In genomic region chr3:194134757-194135515, GRCh38 we compare ENCODE assay signal across 8 cellular contexts. TPM values are rescaled to one million over a fixed set of nuclear protein-coding genes. Genes with fewer than 3 reads are reported as not detected.
DNase-seq lines count a peak whose midpoint lies in the region; ATAC-seq, FAIRE-seq and TF ChIP-seq lines count a peak whose summit lies in the region.

No MANE protein-coding gene starts in this region.

- H3K4me2 ChIP-seq in HCT116 (ENCODE audit: low read length) (peak overlapping the region; percentile 98), SK-N-SH (peak overlapping the region; percentile 99)

- peaks cover 81% of the 10 kb centered on the region for H3K27me3 Mint-ChIP-seq in activated naive CD8-positive, alpha-beta T cell treated with anti-CD3 and anti-CD28 coated beads for 36 hours

- peak overlapping the region; percentile 79 for H3K27ac Mint-ChIP-seq in activated naive CD8-positive, alpha-beta T cell treated with anti-CD3 and anti-CD28 coated beads for 36 hours

- TF ChIP-seq POLR2A in HCT116 (IDR thresholded peaks at IDR 0.05; ENCODE audit: borderline replicate concordance, extremely low read depth, insufficient read depth, insufficient read length), result no peak
- TF ChIP-seq POLR2A in tibial nerve (IDR thresholded peaks at IDR 0.05), result peak in 1 of 2 donors; percentile 23

- no peak for FAIRE-seq in pancreas (lab: Jason Lieb, UNC)

- peaks cover 14% of the 10 kb centered on the region; the same call in 1 of the 2 replicates for H3K79me2 ChIP-seq in HCT116 (ENCODE audit: insufficient read depth, low read length)
- peaks cover 21% of the 10 kb centered on the region for H3K79me2 ChIP-seq in SK-N-SH (ENCODE audit: insufficient read depth)

- no peaks in the 10 kb centered on the region for H3K9me3 ChIP-seq in ES-I3 (ENCODE audit: control insufficient read depth, insufficient read depth, low read length)
- H3K9me3 ChIP-seq in HCT116 (ENCODE audit: control insufficient read depth in 1 of 2, insufficient read depth in 1 of 2, low read depth in 1 of 2, low read length in 2 of 2), result no peaks in the 10 kb centered on the region
- no peaks in the 10 kb centered on the region for H3K9me3 ChIP-seq in SK-N-SH
- H3K9me3 ChIP-seq in pancreas, result no peaks in the 10 kb centered on the region
- H3K9me3 ChIP-seq in tibial nerve, result no peaks in the 10 kb centered on the region

- H3K36me3 ChIP-seq in ES-I3 (ENCODE audit: insufficient read depth, low read length) (no peaks in the 10 kb centered on the region), HCT116 (ENCODE audit: control insufficient read depth in 1 of 2, insufficient read depth in 2 of 2, low read length in 2 of 2) (no peaks in the 10 kb centered on the region), SK-N-SH (replicated peaks in 1 of 2; ENCODE audit: control insufficient read depth in 1 of 2, insufficient read depth in 2 of 2, low read length in 1 of 2) (peaks cover 0 to 7% of the 10 kb centered on the region in 2 experiments), pancreas (no peaks in the 10 kb centered on the region), tibial nerve (no peaks in the 10 kb centered on the region)

- ATAC-seq in HCT116 (peak; percentile 61), pancreas (peak; percentile 62 to 72 (median 68))

- H3K27ac ChIP-seq in HCT116 (ENCODE audit: low read depth, low read length) (peak overlapping the region; percentile 60), SK-N-SH (ENCODE audit: low read depth in 2 of 2, low read length in 1 of 2) (peak overlapping the region; percentile 94 to 96), pancreas (peak overlapping the region; percentile 95 to 98 (median 96)), tibial nerve (peak overlapping the region; percentile 78 to 96 (median 90))

- DNase-seq in HCT116 (ENCODE audit: low read depth, low spot score) (peak; percentile 88), NAMALWA (ENCODE audit: low spot score) (peak; percentile 94), SK-N-SH (peak; percentile 93), head of caudate nucleus (peak; percentile 42 to 91 (median 76)), pancreas (peak; percentile 95 to 97 (median 96)), tibial nerve (ENCODE audit: low spot score in 2 of 2) (peak; percentile 80 to 82)
- peak; percentile 88 for DNase-seq in activated naive CD8-positive, alpha-beta T cell treated with anti-CD3 and anti-CD28 coated beads for 36 hours

- peaks cover 1% of the 10 kb centered on the region for H3K36me3 Mint-ChIP-seq in activated naive CD8-positive, alpha-beta T cell treated with anti-CD3 and anti-CD28 coated beads for 36 hours

- no TSS peak for BruUV-seq in HCT116 (replicated peaks; lab: Mats Ljungman, UMichigan)

- CTCF ChIA-PET in HCT116 (lab: Charles Lee) (interaction anchor here (0.7 to 6.4 kb wide), 4 partner anchors 181 to 353 kb away, joined by 3 to 46 read pairs (median 10); no protein-coding TSS in a partner anchor), SK-N-SH (lab: Yijun Ruan, JAX) (interaction anchor here (0.6 to 7.7 kb wide), 8 partner anchors 10 to 469 kb away, joined by 3 to 49 read pairs (median 6); no protein-coding TSS in a partner anchor)

- peak overlapping the region; percentile 83 for H3K4me3 Mint-ChIP-seq in activated naive CD8-positive, alpha-beta T cell treated with anti-CD3 and anti-CD28 coated beads for 36 hours

- no peak for TF ChIP-seq RAD21 in HCT116 (IDR thresholded peaks at IDR 0.05; ENCODE audit: low read depth)
- peak; percentile 11; the same call in 1 of the 2 replicates for TF ChIP-seq RAD21 in SK-N-SH (IDR thresholded peaks at IDR 0.05; ENCODE audit: low read length)

- POLR2A ChIA-PET in HCT116 (lab: Charles Lee) (interaction anchor here (0.6 to 2.9 kb wide), 10 partner anchors 23 to 354 kb away, joined by 3 to 11 read pairs (median 4); no protein-coding TSS in a partner anchor), SK-N-SH (lab: Yijun Ruan, JAX) (interaction anchor here (1.0 to 1.8 kb wide), 6 partner anchors 10 to 181 kb away, joined by 3 to 5 read pairs (median 4); no protein-coding TSS in a partner anchor)

- RAD21 ChIA-PET in HCT116 (lab: Charles Lee; ENCODE audit: low non-redundant PET in 1 of 2, low total read pairs in 2 of 2, uncharacterized antibody in 2 of 2, unreplicated experiment in 2 of 2), result interaction anchor here (0.8 to 1.0 kb wide), 3 partner anchors 131 to 354 kb away, joined by 3 read pairs; no protein-coding TSS in a partner anchor

- TF ChIP-seq EP300 in SK-N-SH (IDR thresholded peaks at IDR 0.05; ENCODE audit: borderline replicate concordance in 1 of 2, low read depth in 1 of 2, low read length in 1 of 2), result peak; percentile 53 to 55; a peak in 2 of 4 replicates
- TF ChIP-seq EP300 in tibial nerve (IDR thresholded peaks at IDR 0.05), result peak in 1 of 2 donors; percentile 97

- intact Hi-C loops in HCT116 (cut with micrococcal nuclease) (loop anchor here (2.0 to 10.0 kb wide), 4 partner anchors 63 to 530 kb away; no protein-coding TSS in a partner anchor), head of caudate nucleus (cut with DNase I) (loop anchor here (5.0 to 10.0 kb wide), 4 partner anchors 68 to 353 kb away; no protein-coding TSS in a partner anchor), pancreas (cut with DNase I) (loop anchor here in 2 of 3 donors (5.0 to 10.0 kb wide), 5 partner anchors 60 to 353 kb away; no protein-coding TSS in a partner anchor)

- WGBS in SK-N-SH (ENCODE audit: low lambda C conversion rate), result 1% methylated on average over 28 of the region's 68 CpGs
- 0% methylated on average over 43 to 66 of the region's 68 CpGs for WGBS in pancreas, 2 donors
- WGBS in tibial nerve, 2 donors, result 1 to 2% methylated on average over 12 to 54 of the region's 68 CpGs

- peak overlapping the region; percentile 49 to 59 for H3K4me3 ChIP-seq in HCT116 (replicated peaks in 1 of 2; ENCODE audit: low read depth in 1 of 2, low read length in 2 of 2)
- peak overlapping the region; percentile 68 to 71 for H3K4me3 ChIP-seq in SK-N-SH (ENCODE audit: low read depth in 2 of 2, low read length in 1 of 2)
- peak overlapping the region; percentile 16 to 72 (median 46) for H3K4me3 ChIP-seq in pancreas
- H3K4me3 ChIP-seq in tibial nerve, result peak overlapping the region; percentile 46 to 71 (median 58)

- TF ChIP-seq CTCF in HCT116 (IDR thresholded peaks at IDR 0.05 in 2 of 3, conservative IDR thresholded peaks at IDR 0.05 in 1 of 3; ENCODE audit: borderline replicate concordance in 1 of 3, insufficient read depth in 1 of 3, low read depth in 2 of 3, low read length in 2 of 3) (no peak), SK-N-SH (IDR thresholded peaks at IDR 0.05) (no peak), pancreas (IDR thresholded peaks at IDR 0.05) (no peak), tibial nerve (IDR thresholded peaks at IDR 0.05) (peak in 1 of 5 experiments; percentile 30)

- H3K9me2 ChIP-seq in HCT116 (ENCODE audit: insufficient read depth) (no peaks in the 10 kb centered on the region), SK-N-SH (no peaks in the 10 kb centered on the region)

- H3K9ac ChIP-seq in ES-I3 (ENCODE audit: low read depth, low read length) (peak overlapping the region; percentile 47), HCT116 (ENCODE audit: low read length) (peak overlapping the region; percentile 84), SK-N-SH (peak overlapping the region; percentile 89)

- H4K20me1 ChIP-seq in HCT116 (ENCODE audit: insufficient read depth) (no peaks in the 10 kb centered on the region), SK-N-SH (ENCODE audit: insufficient read depth) (peaks cover 26% of the 10 kb centered on the region)

- H2AFZ ChIP-seq in HCT116 (ENCODE audit: low read depth, low read length, poor library complexity, severe bottlenecking) (peak overlapping the region; percentile 67), SK-N-SH (ENCODE audit: low read depth) (peak overlapping the region; percentile 75)

- peaks cover 14% of the 10 kb centered on the region; the same call in 1 of the 2 replicates for H3K27me3 ChIP-seq in HCT116 (ENCODE audit: insufficient read depth, low read length)
- no peaks in the 10 kb centered on the region for H3K27me3 ChIP-seq in SK-N-SH (ENCODE audit: insufficient read depth)
- H3K27me3 ChIP-seq in pancreas, result no peaks in the 10 kb centered on the region
- H3K27me3 ChIP-seq in tibial nerve, result no peaks in the 10 kb centered on the region

- no peaks in the 10 kb centered on the region for H3K9me3 Mint-ChIP-seq in activated naive CD8-positive, alpha-beta T cell treated with anti-CD3 and anti-CD28 coated beads for 36 hours

- H3K4me1 Mint-ChIP-seq in activated naive CD8-positive, alpha-beta T cell treated with anti-CD3 and anti-CD28 coated beads for 36 hours, result peaks cover 35% of the 10 kb centered on the region

- H3F3A ChIP-seq in SK-N-SH (replicated peaks; ENCODE audit: insufficient read depth), result peaks cover 46% of the 10 kb centered on the region

- H3K4me1 ChIP-seq in ES-I3 (ENCODE audit: insufficient read depth, low read length), result peaks cover 38% of the 10 kb centered on the region
- H3K4me1 ChIP-seq in HCT116 (ENCODE audit: control insufficient read depth in 1 of 2, insufficient read depth in 2 of 2, low read length in 2 of 2), result peaks cover 47 to 78% of the 10 kb centered on the region in 2 experiments
- H3K4me1 ChIP-seq in SK-N-SH (ENCODE audit: control insufficient read depth in 1 of 2, insufficient read depth in 2 of 2, low read depth in 1 of 2, low read length in 1 of 2), result peaks cover 23 to 63% of the 10 kb centered on the region in 2 experiments; a peak in 3 of 4 replicates
- peaks cover 15 to 29% (median 29%) of the 10 kb centered on the region in 3 donors for H3K4me1 ChIP-seq in pancreas
- H3K4me1 ChIP-seq in tibial nerve, result peaks cover 0 to 82% (median 47%) of the 10 kb centered on the region in 4 donors

TF ChIP-seq in HCT116, 20 proteins besides CTCF, POLR2A, EP300 and RAD21 (continues in another document):
- TF ChIP-seq YY1 (IDR thresholded peaks at IDR 0.05; ENCODE audit: extremely low read depth, insufficient replicate concordance, low read depth, low read length), result no peak
- no peak for TF ChIP-seq ATF3 (IDR thresholded peaks at IDR 0.05)

TF ChIP-seq in SK-N-SH, 30 proteins besides CTCF, POLR2A, EP300 and RAD21 (continues in another document):
- TF ChIP-seq EZH2phosphoT487 (IDR thresholded peaks at IDR 0.05; ENCODE audit: borderline replicate concordance, low read depth) (no peak), GATA2 (CRISPR knock-in tag; IDR thresholded peaks at IDR 0.05) (peak; percentile 28), FOXJ3 (CRISPR knock-in tag; IDR thresholded peaks at IDR 0.05) (0 out of 2 replicates have a peak, but pooled peaks have one; percentile 34)

RNA-seq across cellular contexts. Expression of gene HES1, which starts 1.0 kb away (rescaled TPM):
- total RNA-seq in HCT116 (2021; ENCODE audit: unreplicated experiment) (32.9 TPM), pancreas (10 to 100 TPM; 15.7 to 51.6 (median 36.3) TPM), tibial nerve (10 to 100 TPM; 14.7 to 52.7 (median 27.7) TPM)
- 31.8 and 41.9 TPM in 2 replicates for polyA plus RNA-seq in HCT116 (2012)
- polyA plus RNA-seq in SK-N-SH (2012; rRNA removed) (152 and 225 TPM in 2 replicates), pancreas (10 to 100 TPM; 22.3 to 68.5 TPM)
- polyA plus RNA-seq in SK-N-SH (2012; cell fraction: cytosol; rRNA removed), result 98.1 and 119 TPM in 2 replicates
- polyA plus RNA-seq in SK-N-SH (2012; cell fraction: nucleus; rRNA removed), result 440 and 504 TPM in 2 replicates
- total RNA-seq in activated naive CD8-positive, alpha-beta T cell treated with anti-CD3 and anti-CD28 coated beads for 36 hours, result under 1 TPM in 1 of 2 experiments, not detected in 1; 0.14 TPM

Comparison
In these comparisons a context has a peak if more than half of its experiments do, and no peak if none do; other contexts are left out.
1. Peak in every context shown above with its lines: DNase-seq, ATAC-seq, H3K4me3 ChIP-seq and H3K27ac ChIP-seq.
2. RNA of gene HES1, which starts 1.0 kb away (total RNA-seq): 15.7 to 51.6 TPM in pancreas, 14.7 to 52.7 TPM in tibial nerve and 32.9 TPM in HCT116 (single experiment); 0.14 TPM in activated naive CD8-positive, alpha-beta T cell treated with anti-CD3 and anti-CD28 coated beads for 36 hours; every median in the first group is over 10 times any median in the second.